ENCODE assay signal across 8 cellular contexts in the genomic region with DNA sequence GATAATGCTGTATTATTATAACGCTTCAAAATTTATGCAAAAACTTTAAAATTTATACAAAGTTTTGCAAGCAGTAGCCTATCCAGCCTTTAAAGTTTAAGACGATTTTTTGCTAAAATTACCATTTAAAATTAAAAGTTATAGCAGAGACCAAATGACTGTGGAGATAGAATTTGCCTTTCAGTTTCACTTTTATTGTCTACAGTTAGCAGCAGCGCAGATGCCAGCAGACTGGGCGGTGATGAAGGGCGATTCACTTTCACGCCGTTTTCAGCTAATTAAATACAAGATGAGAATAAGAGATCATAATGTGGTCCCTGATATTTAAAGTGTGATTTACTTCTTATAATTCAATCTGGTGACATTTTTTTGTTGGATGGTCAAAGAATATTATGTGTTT.
DNase-seq lines count a peak whose midpoint lies in the region; ATAC-seq, FAIRE-seq and TF ChIP-seq lines count a peak whose summit lies in the region.

No MANE protein-coding gene starts in this region.

- in situ Hi-C loops in astrocyte of the spinal cord (cut with HindIII; ENCODE audit: low sequenced_read_pairs) = no loop called here

- H3K36me3 ChIP-seq in tibial nerve = no peaks in the 10 kb centered on the region

- 57 to 59% methylated on average over 7 of the region's 7 CpGs for WGBS in tibial nerve, 2 donors

- H3K9me3 ChIP-seq in tibial nerve = no peaks in the 10 kb centered on the region

- no peaks in the 10 kb centered on the region for H3K4me1 ChIP-seq in tibial nerve

- H3K27me3 ChIP-seq in tibial nerve = no peaks in the 10 kb centered on the region

- ATAC-seq in GM19328 (IDR thresholded peaks at IDR 0.05; ENCODE audit: unreplicated experiment) (peak; percentile 81), HG03520 (IDR thresholded peaks at IDR 0.05; ENCODE audit: unreplicated experiment) (peak; percentile 75)

- FAIRE-seq in frontal cortex (lab: Jason Lieb, UNC) = no peak

- TF ChIP-seq CTCF in astrocyte of the spinal cord (IDR thresholded peaks at IDR 0.05; ENCODE audit: low read depth, low read length) (no peak), tibial nerve (IDR thresholded peaks at IDR 0.05) (no peak)

- TF ChIP-seq EP300 in tibial nerve (IDR thresholded peaks at IDR 0.05) = no peak

- TF ChIP-seq POLR2A in tibial nerve (IDR thresholded peaks at IDR 0.05) = no peak

- H3K4me3 ChIP-seq in astrocyte of the spinal cord (ENCODE audit: low read depth, low read length) (peak overlapping the region; percentile 37), tibial nerve (peak overlapping the region; percentile 10 to 34 (median 20))

- H3K27ac ChIP-seq in tibial nerve = no peak overlapping the region

- DNase-seq in AG20443 (ENCODE audit: low spot score) (peak; percentile 20), astrocyte of the spinal cord (ENCODE audit: low read depth, low spot score) (peak; percentile 48), tibial nerve (ENCODE audit: low spot score in 2 of 2) (no peak), NCI-H2171 (lab: John Stamatoyannopoulos, UW) (no peak), frontal cortex (ENCODE audit: low spot score in 2 of 2) (no peak), germinal center (ENCODE audit: low spot score) (no peak)

Comparison
In these comparisons a context has a peak if more than half of its experiments do, and no peak if none do; other contexts are left out.
1. DNase-seq: peak in AG20443 (single experiment) and astrocyte of the spinal cord (single experiment); none in tibial nerve (0 of 2), NCI-H2171 (single experiment), frontal cortex (0 of 2) and germinal center (single experiment).